ENCODE assay signal across 1 cellular context in genomic region chr3:42080452-42080872, GRCh38.
TF ChIP-seq lines count a peak whose summit lies in the region.

No MANE protein-coding gene starts in this region.

TF ChIP-seq in HepG2, 621 proteins besides CTCF, POLR2A, EP300 and RAD21 (continued from another document):
- TF ChIP-seq CREB1 (IDR thresholded peaks at IDR 0.05) (no peak), CREB1 (CRISPR knock-in tag; IDR thresholded peaks at IDR 0.05) (no peak), SUZ12 (IDR thresholded peaks at IDR 0.05; ENCODE audit: low read depth, low read length) (no peak), PPARG (CRISPR knock-in tag; conservative IDR thresholded peaks at IDR 0.05) (peak; percentile 95), STAT5B (CRISPR knock-in tag; IDR thresholded peaks at IDR 0.05) (no peak), ZNF678 (CRISPR knock-in tag; IDR thresholded peaks at IDR 0.05) (no peak), NR2F1 (CRISPR knock-in tag; IDR thresholded peaks at IDR 0.05) (peak in 1 of 2 experiments; percentile 68; a peak in 2 of 4 replicates), ZNF564 (CRISPR knock-in tag; IDR thresholded peaks at IDR 0.05) (no peak), HNRNPL (IDR thresholded peaks at IDR 0.05; ENCODE audit: low read depth, low read length) (peak; percentile 81), MXD4 (CRISPR knock-in tag; IDR thresholded peaks at IDR 0.05) (no peak), ZNF441 (CRISPR knock-in tag; IDR thresholded peaks at IDR 0.05; ENCODE audit: borderline replicate concordance) (no peak), BCL6 (CRISPR knock-in tag; IDR thresholded peaks at IDR 0.05) (peak; percentile 89), FOSL2 (CRISPR knock-in tag; IDR thresholded peaks at IDR 0.05) (peak; percentile 94), NCOR1 (IDR thresholded peaks at IDR 0.05; ENCODE audit: borderline replicate concordance, low read length) (no peak), ZNF280D (CRISPR knock-in tag; IDR thresholded peaks at IDR 0.05) (no peak), ZNF83 (CRISPR knock-in tag; IDR thresholded peaks at IDR 0.05; ENCODE audit: borderline replicate concordance) (no peak), REXO4 (CRISPR knock-in tag; IDR thresholded peaks at IDR 0.05; ENCODE audit: borderline replicate concordance) (no peak), RXRB (CRISPR knock-in tag; IDR thresholded peaks at IDR 0.05; ENCODE audit: borderline replicate concordance) (peak; percentile 92), NR2F6 (IDR thresholded peaks at IDR 0.05) (peak; percentile 58; the same call in 1 of the 2 replicates), NR2F6 (CRISPR knock-in tag; IDR thresholded peaks at IDR 0.05) (peak; percentile 55; the same call in 1 of the 2 replicates), SYNCRIP (IDR thresholded peaks at IDR 0.05; ENCODE audit: insufficient read depth, low read depth, low read length) (no peak), BHLHE40 (IDR thresholded peaks at IDR 0.05; ENCODE audit: low read length) (0 out of 2 replicates have a peak, but pooled peaks have one; percentile 13), KLF13 (CRISPR knock-in tag; IDR thresholded peaks at IDR 0.05) (no peak), TBX2 (CRISPR knock-in tag; IDR thresholded peaks at IDR 0.05; ENCODE audit: borderline replicate concordance) (peak; percentile 21; the same call in 1 of the 2 replicates), MYNN (CRISPR knock-in tag; IDR thresholded peaks at IDR 0.05; ENCODE audit: low read depth) (no peak), SNAI1 (CRISPR knock-in tag; IDR thresholded peaks at IDR 0.05; ENCODE audit: borderline replicate concordance) (no peak)
- TF ChIP-seq, protein P1, sequence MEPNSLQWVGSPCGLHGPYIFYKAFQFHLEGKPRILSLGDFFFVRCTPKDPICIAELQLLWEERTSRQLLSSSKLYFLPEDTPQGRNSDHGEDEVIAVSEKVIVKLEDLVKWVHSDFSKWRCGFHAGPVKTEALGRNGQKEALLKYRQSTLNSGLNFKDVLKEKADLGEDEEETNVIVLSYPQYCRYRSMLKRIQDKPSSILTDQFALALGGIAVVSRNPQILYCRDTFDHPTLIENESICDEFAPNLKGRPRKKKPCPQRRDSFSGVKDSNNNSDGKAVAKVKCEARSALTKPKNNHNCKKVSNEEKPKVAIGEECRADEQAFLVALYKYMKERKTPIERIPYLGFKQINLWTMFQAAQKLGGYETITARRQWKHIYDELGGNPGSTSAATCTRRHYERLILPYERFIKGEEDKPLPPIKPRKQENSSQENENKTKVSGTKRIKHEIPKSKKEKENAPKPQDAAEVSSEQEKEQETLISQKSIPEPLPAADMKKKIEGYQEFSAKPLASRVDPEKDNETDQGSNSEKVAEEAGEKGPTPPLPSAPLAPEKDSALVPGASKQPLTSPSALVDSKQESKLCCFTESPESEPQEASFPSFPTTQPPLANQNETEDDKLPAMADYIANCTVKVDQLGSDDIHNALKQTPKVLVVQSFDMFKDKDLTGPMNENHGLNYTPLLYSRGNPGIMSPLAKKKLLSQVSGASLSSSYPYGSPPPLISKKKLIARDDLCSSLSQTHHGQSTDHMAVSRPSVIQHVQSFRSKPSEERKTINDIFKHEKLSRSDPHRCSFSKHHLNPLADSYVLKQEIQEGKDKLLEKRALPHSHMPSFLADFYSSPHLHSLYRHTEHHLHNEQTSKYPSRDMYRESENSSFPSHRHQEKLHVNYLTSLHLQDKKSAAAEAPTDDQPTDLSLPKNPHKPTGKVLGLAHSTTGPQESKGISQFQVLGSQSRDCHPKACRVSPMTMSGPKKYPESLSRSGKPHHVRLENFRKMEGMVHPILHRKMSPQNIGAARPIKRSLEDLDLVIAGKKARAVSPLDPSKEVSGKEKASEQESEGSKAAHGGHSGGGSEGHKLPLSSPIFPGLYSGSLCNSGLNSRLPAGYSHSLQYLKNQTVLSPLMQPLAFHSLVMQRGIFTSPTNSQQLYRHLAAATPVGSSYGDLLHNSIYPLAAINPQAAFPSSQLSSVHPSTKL (CRISPR knock-in tag; IDR thresholded peaks at IDR 0.05), result peak; percentile 70
- TF ChIP-seq, protein P2, sequence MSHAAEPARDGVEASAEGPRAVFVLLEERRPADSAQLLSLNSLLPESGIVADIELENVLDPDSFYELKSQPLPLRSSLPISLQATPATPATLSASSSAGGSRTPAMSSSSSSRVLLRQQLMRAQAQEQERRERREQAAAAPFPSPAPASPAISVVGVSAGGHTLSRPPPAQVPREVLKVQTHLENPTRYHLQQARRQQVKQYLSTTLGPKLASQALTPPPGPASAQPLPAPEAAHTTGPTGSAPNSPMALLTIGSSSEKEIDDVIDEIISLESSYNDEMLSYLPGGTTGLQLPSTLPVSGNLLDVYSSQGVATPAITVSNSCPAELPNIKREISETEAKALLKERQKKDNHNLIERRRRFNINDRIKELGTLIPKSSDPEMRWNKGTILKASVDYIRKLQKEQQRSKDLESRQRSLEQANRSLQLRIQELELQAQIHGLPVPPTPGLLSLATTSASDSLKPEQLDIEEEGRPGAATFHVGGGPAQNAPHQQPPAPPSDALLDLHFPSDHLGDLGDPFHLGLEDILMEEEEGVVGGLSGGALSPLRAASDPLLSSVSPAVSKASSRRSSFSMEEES (CRISPR knock-in tag; IDR thresholded peaks at IDR 0.05), result no peak
TF ChIP-seq in HepG2: peak in this region for 30.
